30 cellular contexts compared by ENCODE assay signal in genomic region chr4:155119006-155119405, GRCh38.
"Had no signal": no experiment of that assay in that cellular context is flagged by ENCODE, and none has a peak within 500 bp of the region (broad histone marks: within the 10 kb centered on the region; RNA-seq: fewer than 3 reads in every experiment).

No MANE protein-coding gene starts in this region.

- H3K4me1 ChIP-seq: ascending aorta, breast epithelium, colonic mucosa, esophagus squamous epithelium, gastroesophageal sphincter, heart right ventricle had no signal

- DNase-seq: activated B cell treated with CpG ODN at 0.5 μM for 24 hours; activated CD4-positive, alpha-beta memory T cell treated with anti-CD3 and anti-CD28 coated beads for 36 hours; activated CD4-positive, alpha-beta T cell treated with anti-CD3 and anti-CD28 coated beads for 36 hours; activated CD4-positive, alpha-beta T cell treated with anti-CD3 and anti-CD28 coated beads, Interleukin-2, amount 10 ng/mL, durations not matched to agents 24 days and 14 days; activated CD8-positive, alpha-beta memory T cell treated with anti-CD3 and anti-CD28 coated beads, Interleukin-2, amount 50 U/mL, for 48 hours; activated gamma-delta T cell; activated naive CD4-positive, alpha-beta T cell; activated naive CD4-positive, alpha-beta T cell treated with anti-CD3 and anti-CD28 coated beads, Interleukin-2, amount 10 ng/mL, durations not matched to agents 7 days and 5 days; activated naive CD8-positive, alpha-beta T cell treated with anti-CD3 and anti-CD28 coated beads, Interleukin-2, amount 10 ng/mL, durations not matched to agents 7 days and 5 days; activated T-cell treated with anti-CD3 and anti-CD28 coated beads for 4 hours; activated T-cell treated with anti-CD3 and anti-CD28 coated beads, Interleukin-2, amount 50 U/mL, for 24 hours; activated T-cell treated with anti-CD3 and anti-CD28 coated beads, Interleukin-2, amount 50 U/mL, for 72 hours; central memory CD4-positive, alpha-beta T cell; cerebellar nuclear complex; colonic mucosa; effector CD8-positive, alpha-beta T cell; esophagus squamous epithelium; foreskin melanocyte; heart right ventricle; T1000; WERI-Rb-1 had no signal

- H3K27ac ChIP-seq: ascending aorta, breast epithelium, cardiac muscle cell, colonic mucosa, epithelial cell of prostate, esophagus squamous epithelium, gastroesophageal sphincter, heart right ventricle, hepatocyte, WERI-Rb-1 had no signal

- H3K36me3 ChIP-seq: ascending aorta, breast epithelium, cardiac muscle cell, colonic mucosa, esophagus squamous epithelium, gastroesophageal sphincter, heart right ventricle, WERI-Rb-1 had no signal

- H3K4me2 ChIP-seq: hepatocyte had no signal

- H3K9me3 ChIP-seq: ascending aorta, breast epithelium, colonic mucosa, esophagus squamous epithelium, gastroesophageal sphincter had no signal

- H3K4me3 ChIP-seq: ascending aorta, breast epithelium, cardiac muscle cell, colonic mucosa, esophagus squamous epithelium, gastroesophageal sphincter, heart right ventricle, hepatocyte had no signal

- FAIRE-seq: endothelial cell of umbilical vein had no signal

- H3K27me3 ChIP-seq: ascending aorta, breast epithelium, cardiac muscle cell, colonic mucosa, esophagus squamous epithelium, gastroesophageal sphincter, heart right ventricle, hepatocyte had no signal

- ATAC-seq: activated CD4-positive, alpha-beta T cell treated with anti-CD3 and anti-CD28 coated beads for 36 hours; activated CD4-positive, CD25-positive, alpha-beta regulatory T cell treated with anti-CD3 and anti-CD28 coated beads, Interleukin-2, amount 50 U/mL, for 24 hours; activated naive CD4-positive, alpha-beta T cell treated with anti-CD3 and anti-CD28 coated beads, Interleukin-2, amount 50 U/mL, for 72 hours; activated T-cell treated with anti-CD3 and anti-CD28 coated beads, Interleukin-2, amount 50 U/mL, for 72 hours; gastroesophageal sphincter; heart right ventricle had no signal
